ENCODE assay signal across 16 cellular contexts in genomic region chr9:122897969-122898368, GRCh38. TPM values are rescaled to one million over a fixed set of nuclear protein-coding genes. Genes with fewer than 3 reads are reported as not detected.
DNase-seq lines count a peak whose midpoint lies in the region; ATAC-seq and TF ChIP-seq lines count a peak whose summit lies in the region.
"Had no signal": no experiment of that assay in that cellular context is flagged by ENCODE, and none has a peak within 500 bp of the region (broad histone marks: within the 10 kb centered on the region; RNA-seq: fewer than 3 reads in every experiment).

No MANE protein-coding gene starts in this region.

- peaks cover 47% of the 10 kb centered on the region for H3K4me1 ChIP-seq in CD8-positive, alpha-beta memory T cell (ENCODE audit: insufficient read depth, low read length)
- peaks cover 11 to 25% of the 10 kb centered on the region in 2 donors for H3K4me1 ChIP-seq in gastrocnemius medialis

- no peak for TF ChIP-seq CTCF in gastrocnemius medialis (IDR thresholded peaks at IDR 0.05 in 4 of 5, conservative IDR thresholded peaks at IDR 0.05 in 1 of 5)

- peak overlapping the region in 7 of 8 donors; percentile 1 to 62 (median 44) for H3K27ac Mint-ChIP-seq in CD8-positive, alpha-beta memory T cell
- H3K27ac Mint-ChIP-seq in activated naive CD8-positive, alpha-beta T cell treated with anti-CD3 and anti-CD28 coated beads, Interleukin-2, amount 50 U/mL, for 24 hours, result peak overlapping the region; percentile 8
- H3K27ac Mint-ChIP-seq in naive thymus-derived CD8-positive, alpha-beta T cell, result peak overlapping the region in 6 of 10 donors; percentile 3 to 80 (median 34)

- in situ Hi-C loops in gastrocnemius medialis (cut with MboI; ENCODE audit: low sequenced_read_pairs in 4 of 4), result no loop called here

- POLR2A ChIA-PET in CD8-positive, alpha-beta memory T cell (lab: Charles Lee), result no interaction called here
- POLR2A ChIA-PET in naive thymus-derived CD8-positive, alpha-beta T cell (lab: Charles Lee), result no interaction called here

- H3K36me3 Mint-ChIP-seq in CD8-positive, alpha-beta memory T cell, result peaks cover 0 to 47% (median 9%) of the 10 kb centered on the region in 3 donors
- peaks cover 21% of the 10 kb centered on the region for H3K36me3 Mint-ChIP-seq in activated naive CD8-positive, alpha-beta T cell treated with anti-CD3 and anti-CD28 coated beads, Interleukin-2, amount 50 U/mL, for 24 hours (ENCODE audit: low read depth)
- peaks cover 0 to 51% (median 10%) of the 10 kb centered on the region in 3 donors for H3K36me3 Mint-ChIP-seq in naive thymus-derived CD8-positive, alpha-beta T cell

- CTCF ChIA-PET in CD8-positive, alpha-beta memory T cell (lab: Charles Lee), result interaction anchor here (1.5 kb wide), 1 partner anchor 63 kb away, joined by 4 read pairs; no protein-coding TSS in a partner anchor

- H3K27me3 ChIP-seq in CD8-positive, alpha-beta memory T cell (ENCODE audit: insufficient read depth, low read length, poor library complexity, severe bottlenecking), result no peaks in the 10 kb centered on the region
- no peaks in the 10 kb centered on the region for H3K27me3 ChIP-seq in gastrocnemius medialis
- H3K27me3 ChIP-seq: cardiac muscle cell had no signal

- no peaks in the 10 kb centered on the region for H3K27me3 Mint-ChIP-seq in CD8-positive, alpha-beta memory T cell
- no peaks in the 10 kb centered on the region for H3K27me3 Mint-ChIP-seq in activated naive CD8-positive, alpha-beta T cell treated with anti-CD3 and anti-CD28 coated beads, Interleukin-2, amount 50 U/mL, for 24 hours
- no peaks in the 10 kb centered on the region for H3K27me3 Mint-ChIP-seq in naive thymus-derived CD8-positive, alpha-beta T cell

- no peak overlapping the region for H3K4me3 ChIP-seq in CD8-positive, alpha-beta memory T cell (ENCODE audit: low read length)
- no peak overlapping the region for H3K4me3 ChIP-seq in gastrocnemius medialis
- H3K4me3 ChIP-seq: cardiac muscle cell had no signal

- H3K4me1 Mint-ChIP-seq in CD8-positive, alpha-beta memory T cell, result peaks cover 46 to 76% (median 70%) of the 10 kb centered on the region in 3 donors
- H3K4me1 Mint-ChIP-seq in activated naive CD8-positive, alpha-beta T cell treated with anti-CD3 and anti-CD28 coated beads, Interleukin-2, amount 50 U/mL, for 24 hours, result peaks cover 46% of the 10 kb centered on the region
- peaks cover 11 to 68% (median 46%) of the 10 kb centered on the region in 4 donors for H3K4me1 Mint-ChIP-seq in naive thymus-derived CD8-positive, alpha-beta T cell

- H3K36me3 ChIP-seq in CD8-positive, alpha-beta memory T cell (ENCODE audit: insufficient read depth, low read length), result peaks cover 8% of the 10 kb centered on the region
- H3K36me3 ChIP-seq in gastrocnemius medialis, result peaks cover 0 to 15% of the 10 kb centered on the region in 2 donors

- no peak for TF ChIP-seq POLR2A in gastrocnemius medialis (IDR thresholded peaks at IDR 0.05)

- H3K9me3 Mint-ChIP-seq in CD8-positive, alpha-beta memory T cell, result no peaks in the 10 kb centered on the region
- no peaks in the 10 kb centered on the region for H3K9me3 Mint-ChIP-seq in activated naive CD8-positive, alpha-beta T cell treated with anti-CD3 and anti-CD28 coated beads, Interleukin-2, amount 50 U/mL, for 24 hours
- no peaks in the 10 kb centered on the region for H3K9me3 Mint-ChIP-seq in naive thymus-derived CD8-positive, alpha-beta T cell
- H3K9me3 Mint-ChIP-seq: nephron had no signal

- H3K4me3 Mint-ChIP-seq in CD8-positive, alpha-beta memory T cell, result peak overlapping the region; percentile 0 to 44 (median 5)
- H3K4me3 Mint-ChIP-seq in activated naive CD8-positive, alpha-beta T cell treated with anti-CD3 and anti-CD28 coated beads, Interleukin-2, amount 50 U/mL, for 24 hours, result no peak overlapping the region
- H3K4me3 Mint-ChIP-seq in naive thymus-derived CD8-positive, alpha-beta T cell, result peak overlapping the region in 4 of 10 donors; percentile 24 to 45 (median 30)
- H3K4me3 Mint-ChIP-seq: nephron had no signal

- no peaks in the 10 kb centered on the region for H3K9me3 ChIP-seq in CD8-positive, alpha-beta memory T cell (ENCODE audit: low read length)
- no peaks in the 10 kb centered on the region for H3K9me3 ChIP-seq in gastrocnemius medialis

- no peak for ATAC-seq in activated naive CD8-positive, alpha-beta T cell treated with anti-CD3 and anti-CD28 coated beads, Interleukin-2, amount 50 U/mL, for 24 hours
- ATAC-seq in naive thymus-derived CD8-positive, alpha-beta T cell, result no peak
- ATAC-seq in HG02981 (IDR thresholded peaks at IDR 0.05; ENCODE audit: unreplicated experiment), result no peak
- no peak for ATAC-seq in gastrocnemius medialis
- ATAC-seq: left cardiac atrium, sciatic nerve had no signal

- no peak for DNase-seq in CD8-positive, alpha-beta memory T cell
- DNase-seq in HPDE6-E6E7 (ENCODE audit: extremely low spot score) (peak; percentile 16), NCI-H2029 (lab: John Stamatoyannopoulos, UW) (no peak), gastrocnemius medialis (no peak)
- DNase-seq in activated naive CD8-positive, alpha-beta T cell treated with anti-CD3 and anti-CD28 coated beads, Interleukin-2, amount 50 U/mL, for 24 hours, result no peak
- no peak for DNase-seq in naive thymus-derived CD8-positive, alpha-beta T cell
- DNase-seq: activated CD4-positive, alpha-beta T cell treated with anti-CD3 and anti-CD28 coated beads for 1 hour; activated gamma-delta T cell; Calu3; left cardiac atrium; NCI-H1092 treated with DMSO at 0.1 percent for 48 hours; T-helper 1 cell had no signal

- no peak overlapping the region for H3K27ac ChIP-seq in CD8-positive, alpha-beta memory T cell (ENCODE audit: low read depth, low read length)
- no peak overlapping the region for H3K27ac ChIP-seq in gastrocnemius medialis

- intact Hi-C loops in gastrocnemius medialis (cut with DNase I; ENCODE audit: low total_unique reads), result no loop called here

RNA-seq across cellular contexts. Expression of gene RC3H2, which starts 7.2 kb away (rescaled TPM):
- 10 to 100 TPM; 32.1 to 34.4 TPM for total RNA-seq in CD8-positive, alpha-beta memory T cell
- 34.0 TPM for polyA plus RNA-seq in CD8-positive, alpha-beta memory T cell
- total RNA-seq in naive thymus-derived CD8-positive, alpha-beta T cell, result 10 to 100 TPM; 55.8 to 60.6 TPM
- 10 to 100 TPM; 17.1 to 23.2 (median 18.2) TPM for polyA plus RNA-seq in naive thymus-derived CD8-positive, alpha-beta T cell
- total RNA-seq in gastrocnemius medialis, result 10 to 100 TPM; 29.4 to 45.2 (median 36.6) TPM

RNA-seq across cellular contexts. Expression of gene ZBTB6, which starts 15.2 kb away (rescaled TPM):
- total RNA-seq in CD8-positive, alpha-beta memory T cell, result 10 to 100 TPM; 11.6 to 12.6 TPM
- 2.7 TPM for polyA plus RNA-seq in CD8-positive, alpha-beta memory T cell
- total RNA-seq in naive thymus-derived CD8-positive, alpha-beta T cell, result 10 to 100 TPM; 19.8 to 20.0 TPM
- polyA plus RNA-seq in naive thymus-derived CD8-positive, alpha-beta T cell, result 1 to 10 TPM; 2.0 to 4.4 (median 2.1) TPM
- total RNA-seq in gastrocnemius medialis, result 10 to 100 TPM in 2 of 4 donors, 1 to 10 TPM in 2; 4.5 to 12.0 (median 7.8) TPM

RNA-seq across cellular contexts. Expression of gene ZBTB26, which starts 33.3 kb away (rescaled TPM):
- 1 to 10 TPM; 4.8 to 5.4 TPM for total RNA-seq in CD8-positive, alpha-beta memory T cell
- polyA plus RNA-seq in CD8-positive, alpha-beta memory T cell, result 0.49 TPM
- 10 to 100 TPM in 1 of 2 experiments, 1 to 10 TPM in 1; 9.1 to 10.4 TPM for total RNA-seq in naive thymus-derived CD8-positive, alpha-beta T cell
- 1 to 10 TPM in 1 of 3 donors, under 1 TPM in 2; 0.57 to 1.3 (median 0.66) TPM for polyA plus RNA-seq in naive thymus-derived CD8-positive, alpha-beta T cell
- 1 to 10 TPM; 1.6 to 6.3 (median 2.6) TPM for total RNA-seq in gastrocnemius medialis

RNA-seq across cellular contexts. Expression of gene RABGAP1, which starts 42.9 kb away (rescaled TPM):
- total RNA-seq in CD8-positive, alpha-beta memory T cell, result 10 to 100 TPM; 20.7 to 22.2 TPM
- polyA plus RNA-seq in CD8-positive, alpha-beta memory T cell, result 24.3 TPM
- total RNA-seq in naive thymus-derived CD8-positive, alpha-beta T cell, result 10 to 100 TPM; 43.4 to 43.5 TPM
- 10 to 100 TPM; 21.9 to 26.6 (median 23.8) TPM for polyA plus RNA-seq in naive thymus-derived CD8-positive, alpha-beta T cell
- total RNA-seq in gastrocnemius medialis, result 10 to 100 TPM; 23.7 to 33.8 (median 26.6) TPM
